ENCODE assay signal across 8 cellular contexts in genomic region chr7:100516135-100516812, GRCh38. TPM values are rescaled to one million over a fixed set of nuclear protein-coding genes. Genes with fewer than 3 reads are reported as not detected.
A peak's percentile ranks its signal among the peaks of the same experiment; 100 is the strongest.
DNase-seq lines count a peak whose midpoint lies in the region; ATAC-seq, FAIRE-seq and TF ChIP-seq lines count a peak whose summit lies in the region.

No MANE protein-coding gene starts in this region.

- no peaks in the 10 kb centered on the region for H3K36me3 ChIP-seq in ACC112 (ENCODE audit: insufficient read depth, low read length)
- H3K36me3 ChIP-seq in effector memory CD4-positive, alpha-beta T cell (ENCODE audit: control insufficient read depth, insufficient read depth, low read length), result no peaks in the 10 kb centered on the region
- no peaks in the 10 kb centered on the region for H3K36me3 ChIP-seq in pancreas
- no peaks in the 10 kb centered on the region for H3K36me3 ChIP-seq in spleen

- no peak for FAIRE-seq in pancreas (lab: Jason Lieb, UNC)

- H3K27ac ChIP-seq in ACC112 (ENCODE audit: low read depth, low read length) (peak overlapping the region; percentile 89), pancreas (no peak overlapping the region), spleen (peak overlapping the region in 3 of 8 donors; percentile 0 to 65 (median 34))
- peak overlapping the region; percentile 6 for H3K27ac ChIP-seq in effector memory CD4-positive, alpha-beta T cell (ENCODE audit: insufficient read depth, low read length, poor library complexity, severe bottlenecking)

- 66 to 78% methylated on average over 4 of the region's 4 CpGs for WGBS in pancreas, 2 donors
- 48 to 57% (median 49%) methylated on average over 4 of the region's 4 CpGs for WGBS in spleen, 5 donors

- H3K27ac Mint-ChIP-seq in T-helper 2 cell treated with Interferon-gamma antibody and Interleukin-4, amounts not matched to agents 5 μg/mL and 100 μg/mL, for 36 hours, result peak overlapping the region; percentile 27

- H3K27me3 Mint-ChIP-seq in T-helper 2 cell treated with Interferon-gamma antibody and Interleukin-4, amounts not matched to agents 5 μg/mL and 100 μg/mL, for 36 hours (ENCODE audit: low read depth), result no peaks in the 10 kb centered on the region

- H3K9me3 Mint-ChIP-seq in T-helper 2 cell treated with Interferon-gamma antibody and Interleukin-4, amounts not matched to agents 5 μg/mL and 100 μg/mL, for 36 hours, result no peaks in the 10 kb centered on the region

- no peaks in the 10 kb centered on the region for H3K9me3 ChIP-seq in effector memory CD4-positive, alpha-beta T cell (ENCODE audit: control insufficient read depth, low read length)
- H3K9me3 ChIP-seq in pancreas (no peaks in the 10 kb centered on the region), spleen (no peaks in the 10 kb centered on the region)

- H3K4me1 Mint-ChIP-seq in T-helper 2 cell treated with Interferon-gamma antibody and Interleukin-4, amounts not matched to agents 5 μg/mL and 100 μg/mL, for 36 hours (ENCODE audit: low read depth), result peaks cover 19% of the 10 kb centered on the region

- H3K4me3 ChIP-seq in ACC112 (ENCODE audit: low read depth, low read length) (no peak overlapping the region), pancreas (no peak overlapping the region), spleen (no peak overlapping the region)
- H3K4me3 ChIP-seq in effector memory CD4-positive, alpha-beta T cell (ENCODE audit: insufficient read depth, low read depth, low read length, poor library complexity, severe bottlenecking), result no peak overlapping the region

- no peaks in the 10 kb centered on the region for H3K27me3 ChIP-seq in ACC112 (ENCODE audit: insufficient read depth, low read length)
- no peaks in the 10 kb centered on the region for H3K27me3 ChIP-seq in effector memory CD4-positive, alpha-beta T cell (replicated peaks; ENCODE audit: control insufficient read depth, insufficient read depth, low read length, poor library complexity, severe bottlenecking)
- H3K27me3 ChIP-seq in pancreas, result no peaks in the 10 kb centered on the region
- no peaks in the 10 kb centered on the region for H3K27me3 ChIP-seq in spleen (replicated peaks in 1 of 7)

- intact Hi-C loops in pancreas (cut with DNase I), result no loop called here
- intact Hi-C loops in spleen (cut with DNase I; ENCODE audit: low total_unique reads), result no loop called here

- no peaks in the 10 kb centered on the region for H3K36me3 Mint-ChIP-seq in T-helper 2 cell treated with Interferon-gamma antibody and Interleukin-4, amounts not matched to agents 5 μg/mL and 100 μg/mL, for 36 hours (ENCODE audit: low read depth)

- H3K79me2 ChIP-seq in ACC112 (ENCODE audit: control insufficient read depth, insufficient read depth, low read length, unreplicated experiment), result no peaks in the 10 kb centered on the region

- ATAC-seq in GM19351 (IDR thresholded peaks at IDR 0.05; ENCODE audit: unreplicated experiment) (peak; percentile 54), pancreas (peak in 3 of 4 donors; percentile 35 to 75 (median 48))

- TF ChIP-seq CTCF in pancreas (IDR thresholded peaks at IDR 0.05) (no peak), spleen (IDR thresholded peaks at IDR 0.05 in 8 of 11, conservative IDR thresholded peaks at IDR 0.05 in 3 of 11) (no peak)

- TF ChIP-seq POLR2A in spleen (IDR thresholded peaks at IDR 0.05), result no peak

- peak overlapping the region; percentile 41 for H3K4me3 Mint-ChIP-seq in T-helper 2 cell treated with Interferon-gamma antibody and Interleukin-4, amounts not matched to agents 5 μg/mL and 100 μg/mL, for 36 hours

- peaks cover 18% of the 10 kb centered on the region for H3K4me1 ChIP-seq in ACC112 (ENCODE audit: control insufficient read depth, insufficient read depth, low read length, unreplicated experiment)
- peaks cover 22% of the 10 kb centered on the region for H3K4me1 ChIP-seq in effector memory CD4-positive, alpha-beta T cell (ENCODE audit: control insufficient read depth, insufficient read depth, low read length, poor library complexity, severe bottlenecking)
- no peaks in the 10 kb centered on the region for H3K4me1 ChIP-seq in pancreas
- H3K4me1 ChIP-seq in spleen, result peaks cover 0 to 25% (median 21%) of the 10 kb centered on the region in 6 donors

- DNase-seq in T-helper 2 cell treated with Interferon-gamma antibody and Interleukin-4, amounts not matched to agents 5 μg/mL and 100 μg/mL, for 36 hours (ENCODE audit: low spot score), result no peak
- peak; percentile 12 to 43 (median 29) for DNase-seq in effector memory CD4-positive, alpha-beta T cell
- DNase-seq in pancreas (no peak), SIG-M5 treated with dmso at 0.1 percent for 504 hours (lab: John Stamatoyannopoulos, UW; ENCODE audit: unreplicated experiment) (no peak), spleen (no peak), NCI-H748 (lab: John Stamatoyannopoulos, UW; ENCODE audit: unreplicated experiment) (no peak)

- peak overlapping the region; percentile 45 for H2AFZ ChIP-seq in ACC112 (ENCODE audit: low read length, unreplicated experiment)

RNA-seq across cellular contexts. Expression of gene AGFG2, which starts 22.7 kb away (rescaled TPM):
- total RNA-seq in pancreas (10 to 100 TPM; 13.6 to 33.1 (median 21.4) TPM), spleen (100 to 1,000 TPM in 1 of 7 donors, 10 to 100 TPM in 6; 28.2 to 110 (median 52.3) TPM)
- polyA plus RNA-seq in pancreas (10 to 100 TPM; 24.5 to 41.0 TPM), spleen (10 to 100 TPM; 14.2 to 57.1 (median 17.4) TPM)

RNA-seq across cellular contexts. Expression of gene NYAP1, which starts 32.5 kb away (rescaled TPM):
- 1 to 10 TPM in 1 of 6 donors, under 1 TPM in 5; 0.25 to 1.1 (median 0.81) TPM for total RNA-seq in pancreas
- 1 to 10 TPM; 3.7 to 4.8 TPM for polyA plus RNA-seq in pancreas
- total RNA-seq in spleen, result 1 to 10 TPM in 3 of 7 donors, under 1 TPM in 3, not detected in 1; 0.32 to 2.1 (median 1.2) TPM
- under 1 TPM; 0.07 to 0.54 (median 0.14) TPM for polyA plus RNA-seq in spleen

RNA-seq across cellular contexts. Expression of gene TSC22D4, which starts 37.3 kb away (rescaled TPM):
- 10 to 100 TPM; 17.4 to 36.8 (median 19.8) TPM for total RNA-seq in pancreas
- 10 to 100 TPM; 37.1 to 44.6 TPM for polyA plus RNA-seq in pancreas
- 100 to 1,000 TPM in 3 of 7 donors, 10 to 100 TPM in 4; 67.1 to 119 (median 98.8) TPM for total RNA-seq in spleen
- 100 to 1,000 TPM in 1 of 3 donors, 10 to 100 TPM in 2; 57.2 to 105 (median 83.9) TPM for polyA plus RNA-seq in spleen

RNA-seq across cellular contexts. Expression of gene SPACDR, which starts 52.2 kb away (rescaled TPM):
- total RNA-seq in pancreas, result under 1 TPM in 2 of 6 donors, not detected in 4; 0.24 to 0.28 TPM
- under 1 TPM; 0.34 to 0.68 TPM for polyA plus RNA-seq in pancreas
- 1 to 10 TPM in 5 of 7 donors, not detected in 2; 1.3 to 4.6 (median 1.9) TPM for total RNA-seq in spleen
- 1 to 10 TPM in 2 of 3 donors, under 1 TPM in 1; 0.65 to 2.1 (median 1.2) TPM for polyA plus RNA-seq in spleen

RNA-seq across cellular contexts. Expression of gene SAP25, which starts 57.4 kb away (rescaled TPM):
- total RNA-seq in pancreas (1 to 10 TPM in 3 of 6 donors, under 1 TPM in 3; 0.39 to 7.5 (median 1.0) TPM), spleen (10 to 100 TPM; 11.0 to 28.4 (median 21.1) TPM)
- polyA plus RNA-seq in pancreas (10 to 100 TPM; 14.7 to 17.8 TPM), spleen (10 to 100 TPM; 25.3 to 75.6 (median 50.6) TPM)

Comparison
In these comparisons a context has a peak if more than half of its experiments do, and no peak if none do; other contexts are left out.
1. H3K27ac ChIP-seq: peak in ACC112 (single experiment) and effector memory CD4-positive, alpha-beta T cell (single experiment); none in pancreas (0 of 4).
2. DNase-seq: peak in effector memory CD4-positive, alpha-beta T cell (3 of 3); none in T-helper 2 cell treated with Interferon-gamma antibody and Interleukin-4, amounts not matched to agents 5 μg/mL and 100 μg/mL, for 36 hours (single experiment), pancreas (0 of 6), SIG-M5 treated with dmso at 0.1 percent for 504 hours (single experiment), spleen (single experiment) and NCI-H748 (single experiment).